Comparison of ENCODE assay signal across 15 cellular contexts in the genomic region with DNA sequence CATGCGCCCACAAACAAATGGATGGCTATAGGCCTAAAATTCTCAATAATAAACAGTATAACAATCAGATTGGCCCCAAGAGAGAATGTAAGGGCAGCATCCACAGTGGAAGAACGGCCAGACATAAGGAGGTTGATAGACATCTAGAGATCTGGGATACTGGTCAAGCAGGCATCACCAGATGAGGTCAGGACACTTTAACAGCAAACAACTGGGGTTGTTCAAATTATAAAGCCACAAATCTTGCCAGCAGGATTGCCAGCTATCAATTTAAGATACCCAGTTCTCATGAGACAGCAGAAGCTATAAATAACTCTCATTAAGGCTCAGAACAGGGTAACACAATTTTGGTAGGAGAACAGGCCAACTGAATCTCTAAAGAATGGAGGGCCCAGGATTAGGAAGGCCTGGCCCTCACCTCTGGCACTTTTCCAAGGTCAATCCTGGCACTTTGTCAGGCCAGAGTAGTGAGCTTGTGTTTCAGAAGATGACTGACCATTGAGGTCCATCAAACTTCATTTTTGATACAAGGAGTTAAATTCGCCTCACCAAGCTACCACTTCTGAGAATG. TPM values are rescaled to one million over a fixed set of nuclear protein-coding genes. Genes with fewer than 3 reads are reported as not detected.
DNase-seq lines count a peak whose midpoint lies in the region; ATAC-seq and TF ChIP-seq lines count a peak whose summit lies in the region.
"Had no signal": no experiment of that assay in that cellular context is flagged by ENCODE, and none has a peak within 500 bp of the region (broad histone marks: within the 10 kb centered on the region; RNA-seq: fewer than 3 reads in every experiment).

No MANE protein-coding gene starts in this region.

- ATAC-seq in WTC11 (no peak), right cardiac atrium (peak; percentile 70 to 81)
- ATAC-seq in stimulated activated memory B cell treated with anti-CD40 and anti-IgM and Interleukin-4, amounts not matched to agents 10 μg/mL and 1 μg/mL and 100 μg/mL, for 72 hours: no peak
- ATAC-seq: lower lobe of right lung, PC-3 had no signal

- H3K4me3 Mint-ChIP-seq in activated naive CD4-positive, alpha-beta T cell treated with anti-CD3 and anti-CD28 coated beads, Interleukin-2, amount 50 U/mL, for 24 hours: no peak overlapping the region
- H3K4me3 Mint-ChIP-seq in WTC11: no peak overlapping the region
- no peak overlapping the region for H3K4me3 Mint-ChIP-seq in stimulated activated memory B cell treated with anti-CD40 and anti-IgM and Interleukin-4, amounts not matched to agents 10 μg/mL and 1 μg/mL and 100 μg/mL, for 72 hours
- H3K4me3 Mint-ChIP-seq: activated B cell treated with CpG ODN at 0.5 μM for 24 hours; neural crest cell; stimulated activated naive CD8-positive, alpha-beta T cell treated with anti-CD3 and anti-CD28 coated beads, Interleukin-15, Interleukin-2, amounts not matched to agents 100 ng/mL and 50 ng/mL, for 24 hours had no signal

- peaks cover 19% of the 10 kb centered on the region for H3K4me1 ChIP-seq in right cardiac atrium (ENCODE audit: control insufficient read depth, insufficient read depth, low read length)

- intact Hi-C loops in right cardiac atrium (cut with DNase I): no loop called here

- H3K27me3 Mint-ChIP-seq in activated naive CD4-positive, alpha-beta T cell treated with anti-CD3 and anti-CD28 coated beads, Interleukin-2, amount 50 U/mL, for 24 hours: no peaks in the 10 kb centered on the region
- no peaks in the 10 kb centered on the region for H3K27me3 Mint-ChIP-seq in WTC11 (ENCODE audit: low read depth)
- no peaks in the 10 kb centered on the region for H3K27me3 Mint-ChIP-seq in stimulated activated memory B cell treated with anti-CD40 and anti-IgM and Interleukin-4, amounts not matched to agents 10 μg/mL and 1 μg/mL and 100 μg/mL, for 72 hours
- H3K27me3 Mint-ChIP-seq: activated B cell treated with CpG ODN at 0.5 μM for 24 hours; stimulated activated naive CD8-positive, alpha-beta T cell treated with anti-CD3 and anti-CD28 coated beads, Interleukin-15, Interleukin-2, amounts not matched to agents 100 ng/mL and 50 ng/mL, for 24 hours had no signal

- H3K9me3 Mint-ChIP-seq in activated naive CD4-positive, alpha-beta T cell treated with anti-CD3 and anti-CD28 coated beads, Interleukin-2, amount 50 U/mL, for 24 hours: no peaks in the 10 kb centered on the region
- H3K9me3 Mint-ChIP-seq in WTC11: 0 out of 2 replicates have a peak, but pooled peaks cover 6% of the 10 kb centered on the region
- H3K9me3 Mint-ChIP-seq in stimulated activated memory B cell treated with anti-CD40 and anti-IgM and Interleukin-4, amounts not matched to agents 10 μg/mL and 1 μg/mL and 100 μg/mL, for 72 hours: no peaks in the 10 kb centered on the region
- H3K9me3 Mint-ChIP-seq: activated B cell treated with CpG ODN at 0.5 μM for 24 hours; stimulated activated naive CD8-positive, alpha-beta T cell treated with anti-CD3 and anti-CD28 coated beads, Interleukin-15, Interleukin-2, amounts not matched to agents 100 ng/mL and 50 ng/mL, for 24 hours had no signal

- no peak overlapping the region for H3K4me3 ChIP-seq in right cardiac atrium (ENCODE audit: low read length)
- H3K4me3 ChIP-seq: dorsolateral prefrontal cortex, lower lobe of right lung had no signal

- DNase-seq in activated naive CD4-positive, alpha-beta T cell (lab: John Stamatoyannopoulos, UW): no peak
- DNase-seq in WTC11 (ENCODE audit: low spot score): no peak
- DNase-seq in right cardiac atrium: peak; percentile 37 to 76 (median 70)
- no peak for DNase-seq in activated effector memory CD4-positive, alpha-beta T cell treated with anti-CD3 and anti-CD28 coated beads, Interleukin-2, amount 50 U/mL, for 16 hours
- no peak for DNase-seq in NCI-H345 treated with DMSO at 0.1 percent for 48 hours (lab: John Stamatoyannopoulos, UW; ENCODE audit: unreplicated experiment)
- DNase-seq in OCI-M1 (lab: John Stamatoyannopoulos, UW): no peak
- DNase-seq: activated B cell treated with CpG ODN at 0.5 μM for 24 hours, dorsolateral prefrontal cortex, lower lobe of right lung, NCI-H1417, PC-3 had no signal

- peak overlapping the region; percentile 70 for H3K27ac ChIP-seq in right cardiac atrium (ENCODE audit: low read length)
- H3K27ac ChIP-seq: lower lobe of right lung had no signal

- H3K4me1 Mint-ChIP-seq in activated naive CD4-positive, alpha-beta T cell treated with anti-CD3 and anti-CD28 coated beads, Interleukin-2, amount 50 U/mL, for 24 hours: peaks cover 54% of the 10 kb centered on the region
- peaks cover 4% of the 10 kb centered on the region for H3K4me1 Mint-ChIP-seq in WTC11
- peaks cover 29% of the 10 kb centered on the region for H3K4me1 Mint-ChIP-seq in stimulated activated memory B cell treated with anti-CD40 and anti-IgM and Interleukin-4, amounts not matched to agents 10 μg/mL and 1 μg/mL and 100 μg/mL, for 72 hours

- CTCF ChIA-PET in WTC11 (lab: Charles Lee): no interaction called here

- peaks cover 9% of the 10 kb centered on the region for H3K36me3 Mint-ChIP-seq in activated naive CD4-positive, alpha-beta T cell treated with anti-CD3 and anti-CD28 coated beads, Interleukin-2, amount 50 U/mL, for 24 hours
- H3K36me3 Mint-ChIP-seq in WTC11: peaks cover 33% of the 10 kb centered on the region
- H3K36me3 Mint-ChIP-seq in stimulated activated memory B cell treated with anti-CD40 and anti-IgM and Interleukin-4, amounts not matched to agents 10 μg/mL and 1 μg/mL and 100 μg/mL, for 72 hours: peaks cover 25% of the 10 kb centered on the region

- TF ChIP-seq CTCF in WTC11 (IDR thresholded peaks at IDR 0.05): no peak

- peak overlapping the region; percentile 59 for H3K27ac Mint-ChIP-seq in activated naive CD4-positive, alpha-beta T cell treated with anti-CD3 and anti-CD28 coated beads, Interleukin-2, amount 50 U/mL, for 24 hours
- H3K27ac Mint-ChIP-seq in WTC11: peak overlapping the region; percentile 50; the same call in 1 of the 2 replicates
- peak overlapping the region; percentile 12 for H3K27ac Mint-ChIP-seq in stimulated activated memory B cell treated with anti-CD40 and anti-IgM and Interleukin-4, amounts not matched to agents 10 μg/mL and 1 μg/mL and 100 μg/mL, for 72 hours
- H3K27ac Mint-ChIP-seq: activated B cell treated with CpG ODN at 0.5 μM for 24 hours; stimulated activated naive CD8-positive, alpha-beta T cell treated with anti-CD3 and anti-CD28 coated beads, Interleukin-15, Interleukin-2, amounts not matched to agents 100 ng/mL and 50 ng/mL, for 24 hours had no signal

- H3K9me3 ChIP-seq in right cardiac atrium (ENCODE audit: control insufficient read depth, low read length): no peaks in the 10 kb centered on the region
- H3K9me3 ChIP-seq: lower lobe of right lung had no signal

- H3K27me3 ChIP-seq in right cardiac atrium (ENCODE audit: control insufficient read depth, insufficient read depth): no peaks in the 10 kb centered on the region
- H3K27me3 ChIP-seq: dorsolateral prefrontal cortex had no signal

- POLR2A ChIA-PET in WTC11 (lab: Charles Lee): no interaction called here

- WGBS in right cardiac atrium: 59% methylated on average over 3 of the region's 3 CpGs

TF ChIP-seq in WTC11, 78 proteins besides CTCF, POLR2A, EP300 and RAD21 (continues in another document):
- TF ChIP-seq OVOL2 (CRISPR knock-in tag; IDR thresholded peaks at IDR 0.05; ENCODE audit: borderline replicate concordance) (no peak), SOX15 (CRISPR knock-in tag; IDR thresholded peaks at IDR 0.05) (no peak), ZBTB21 (CRISPR knock-in tag; IDR thresholded peaks at IDR 0.05; ENCODE audit: borderline replicate concordance) (no peak), ZNF396 (CRISPR knock-in tag; IDR thresholded peaks at IDR 0.05; ENCODE audit: borderline replicate concordance) (no peak), ATF1 (CRISPR knock-in tag; IDR thresholded peaks at IDR 0.05) (no peak), IRF2 (CRISPR knock-in tag; IDR thresholded peaks at IDR 0.05; ENCODE audit: borderline replicate concordance, low read depth) (no peak), NR2C2 (CRISPR knock-in tag; IDR thresholded peaks at IDR 0.05) (no peak), ZNF416 (CRISPR knock-in tag; IDR thresholded peaks at IDR 0.05) (no peak)
- TF ChIP-seq, protein P1, sequence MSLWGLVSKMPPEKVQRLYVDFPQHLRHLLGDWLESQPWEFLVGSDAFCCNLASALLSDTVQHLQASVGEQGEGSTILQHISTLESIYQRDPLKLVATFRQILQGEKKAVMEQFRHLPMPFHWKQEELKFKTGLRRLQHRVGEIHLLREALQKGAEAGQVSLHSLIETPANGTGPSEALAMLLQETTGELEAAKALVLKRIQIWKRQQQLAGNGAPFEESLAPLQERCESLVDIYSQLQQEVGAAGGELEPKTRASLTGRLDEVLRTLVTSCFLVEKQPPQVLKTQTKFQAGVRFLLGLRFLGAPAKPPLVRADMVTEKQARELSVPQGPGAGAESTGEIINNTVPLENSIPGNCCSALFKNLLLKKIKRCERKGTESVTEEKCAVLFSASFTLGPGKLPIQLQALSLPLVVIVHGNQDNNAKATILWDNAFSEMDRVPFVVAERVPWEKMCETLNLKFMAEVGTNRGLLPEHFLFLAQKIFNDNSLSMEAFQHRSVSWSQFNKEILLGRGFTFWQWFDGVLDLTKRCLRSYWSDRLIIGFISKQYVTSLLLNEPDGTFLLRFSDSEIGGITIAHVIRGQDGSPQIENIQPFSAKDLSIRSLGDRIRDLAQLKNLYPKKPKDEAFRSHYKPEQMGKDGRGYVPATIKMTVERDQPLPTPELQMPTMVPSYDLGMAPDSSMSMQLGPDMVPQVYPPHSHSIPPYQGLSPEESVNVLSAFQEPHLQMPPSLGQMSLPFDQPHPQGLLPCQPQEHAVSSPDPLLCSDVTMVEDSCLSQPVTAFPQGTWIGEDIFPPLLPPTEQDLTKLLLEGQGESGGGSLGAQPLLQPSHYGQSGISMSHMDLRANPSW (CRISPR knock-in tag; conservative IDR thresholded peaks at IDR 0.05; ENCODE audit: low read depth): no peak
- TF ChIP-seq, protein P2, sequence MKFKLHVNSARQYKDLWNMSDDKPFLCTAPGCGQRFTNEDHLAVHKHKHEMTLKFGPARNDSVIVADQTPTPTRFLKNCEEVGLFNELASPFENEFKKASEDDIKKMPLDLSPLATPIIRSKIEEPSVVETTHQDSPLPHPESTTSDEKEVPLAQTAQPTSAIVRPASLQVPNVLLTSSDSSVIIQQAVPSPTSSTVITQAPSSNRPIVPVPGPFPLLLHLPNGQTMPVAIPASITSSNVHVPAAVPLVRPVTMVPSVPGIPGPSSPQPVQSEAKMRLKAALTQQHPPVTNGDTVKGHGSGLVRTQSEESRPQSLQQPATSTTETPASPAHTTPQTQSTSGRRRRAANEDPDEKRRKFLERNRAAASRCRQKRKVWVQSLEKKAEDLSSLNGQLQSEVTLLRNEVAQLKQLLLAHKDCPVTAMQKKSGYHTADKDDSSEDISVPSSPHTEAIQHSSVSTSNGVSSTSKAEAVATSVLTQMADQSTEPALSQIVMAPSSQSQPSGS (CRISPR knock-in tag; IDR thresholded peaks at IDR 0.05; ENCODE audit: borderline replicate concordance, low read depth): no peak

RNA-seq across cellular contexts. Expression of a gene that starts 29.4 kb away (rescaled TPM):
- 88.7 to 101 TPM (median 95.4 TPM) in 3 replicates for total RNA-seq in WTC11 (2021)
- 10 to 100 TPM; 53.7 to 76.4 (median 57.6) TPM for total RNA-seq in right cardiac atrium
- polyA plus RNA-seq in right cardiac atrium: 40.4 TPM

Comparison
In these comparisons a context has a peak if more than half of its experiments do, and no peak if none do; other contexts are left out.
1. DNase-seq: peak in right cardiac atrium (3 of 3); none in activated naive CD4-positive, alpha-beta T cell (0 of 4), WTC11 (single experiment), activated effector memory CD4-positive, alpha-beta T cell treated with anti-CD3 and anti-CD28 coated beads, Interleukin-2, amount 50 U/mL, for 16 hours (single experiment), NCI-H345 treated with DMSO at 0.1 percent for 48 hours (single experiment) and OCI-M1 (single experiment).
2. ATAC-seq: peak in right cardiac atrium (2 of 2); none in WTC11 (single experiment) and stimulated activated memory B cell treated with anti-CD40 and anti-IgM and Interleukin-4, amounts not matched to agents 10 μg/mL and 1 μg/mL and 100 μg/mL, for 72 hours (single experiment).
3. Peak in every context shown above with its lines, with median percentiles within 50 percentile points of each other: H3K27ac Mint-ChIP-seq.